Comparison of ENCODE assay signal across 8 cellular contexts in the genomic region with DNA sequence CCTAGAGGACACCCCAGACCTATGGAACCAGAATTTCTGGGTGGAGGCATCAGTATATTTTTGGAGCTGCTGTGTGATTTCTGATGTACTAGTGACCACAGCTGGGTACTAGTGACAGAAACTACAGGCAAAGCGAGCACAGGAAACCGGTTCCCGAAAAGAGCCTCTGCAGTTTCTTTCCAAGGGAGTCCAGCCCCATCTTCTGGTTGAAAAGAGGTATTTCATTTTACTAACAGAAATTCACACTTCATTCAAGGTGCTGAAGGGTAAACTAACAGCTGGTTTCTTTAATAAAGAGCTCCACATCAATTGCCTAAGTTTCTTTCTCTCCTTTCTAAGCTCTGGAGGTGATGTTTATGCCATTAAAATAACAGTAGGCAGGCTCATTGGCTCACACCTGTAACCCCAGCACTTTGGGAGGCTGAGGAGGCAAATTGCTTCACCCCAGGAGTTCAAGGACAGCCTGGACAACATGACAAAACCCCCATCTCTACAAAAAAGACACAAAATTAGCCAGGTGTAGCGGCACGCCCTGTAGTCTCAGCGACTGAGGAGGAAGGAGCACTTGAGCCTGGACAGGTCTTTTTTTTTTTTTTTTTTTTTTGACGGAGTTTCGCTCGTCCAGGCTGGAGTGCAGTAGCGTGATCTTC. TPM values are rescaled to one million over a fixed set of nuclear protein-coding genes. Genes with fewer than 3 reads are reported as not detected.
DNase-seq lines count a peak whose midpoint lies in the region; ATAC-seq and TF ChIP-seq lines count a peak whose summit lies in the region.

No MANE protein-coding gene starts in this region.

- no peaks in the 10 kb centered on the region for H4K20me1 ChIP-seq in hepatocyte (ENCODE audit: insufficient read depth, poor library complexity, severe bottlenecking)

- H3K4me2 ChIP-seq in hepatocyte, result no peak overlapping the region

- TF ChIP-seq CTCF in ascending aorta (IDR thresholded peaks at IDR 0.05) (peak; percentile 64 to 70 (median 68)), hepatocyte (IDR thresholded peaks at IDR 0.05; ENCODE audit: poor library complexity) (peak; percentile 58)

- H3K36me3 ChIP-seq in ascending aorta (peaks cover 26 to 56% of the 10 kb centered on the region in 2 donors), hepatocyte (replicated peaks; ENCODE audit: insufficient read depth, low read depth) (no peaks in the 10 kb centered on the region)

- no peaks in the 10 kb centered on the region for H3K9me3 ChIP-seq in ascending aorta
- no peaks in the 10 kb centered on the region for H3K9me3 ChIP-seq in hepatocyte (ENCODE audit: low read depth)

- no peaks in the 10 kb centered on the region for H3K4me1 ChIP-seq in ascending aorta
- H3K4me1 ChIP-seq in hepatocyte (ENCODE audit: insufficient read depth), result no peaks in the 10 kb centered on the region

- WGBS in hepatocyte (ENCODE audit: low lambda C conversion rate, missing lambda C conversion rate), result 68% methylated on average over 10 of the region's 10 CpGs

- DNase-seq in AG20443 (ENCODE audit: low spot score), result peak; percentile 80
- peak; percentile 19 for DNase-seq in GM04504 (ENCODE audit: low read depth)
- peak; percentile 59 for DNase-seq in NCI-H2196 (lab: John Stamatoyannopoulos, UW; ENCODE audit: unreplicated experiment)
- DNase-seq in ascending aorta (ENCODE audit: low spot score in 2 of 2), result no peak
- DNase-seq in hepatocyte (ENCODE audit: low spot score), result peak; percentile 68
- DNase-seq in stromal cell of bone marrow (ENCODE audit: low read depth), result peak; percentile 45

- H2AFZ ChIP-seq in hepatocyte, result no peak overlapping the region

- intact Hi-C loops in ascending aorta (cut with DNase I), result loop anchor here (1.0 kb wide), 2 partner anchors 92 to 160 kb away; a partner anchor contains a TSS

- H3K27me3 ChIP-seq in ascending aorta, result no peaks in the 10 kb centered on the region
- no peaks in the 10 kb centered on the region for H3K27me3 ChIP-seq in hepatocyte

- H3K79me2 ChIP-seq in hepatocyte, result no peaks in the 10 kb centered on the region

- H3K4me3 ChIP-seq in ascending aorta (no peak overlapping the region), hepatocyte (no peak overlapping the region)

- ATAC-seq in HG02610 (IDR thresholded peaks at IDR 0.05; ENCODE audit: unreplicated experiment), result no peak
- ATAC-seq in GM19463 (IDR thresholded peaks at IDR 0.05; ENCODE audit: unreplicated experiment), result no peak

- H3K9me2 ChIP-seq in hepatocyte (replicated peaks; ENCODE audit: insufficient read depth), result no peaks in the 10 kb centered on the region

- H3K27ac ChIP-seq in ascending aorta (no peak overlapping the region), hepatocyte (no peak overlapping the region)

RNA-seq across cellular contexts. Expression of a gene that starts 22.0 kb away (rescaled TPM):
- total RNA-seq in ascending aorta (9.3 TPM), hepatocyte (13.0 and 13.2 TPM in 2 replicates)
- 18.9 and 26.5 TPM in 2 replicates for polyA plus RNA-seq in hepatocyte

RNA-seq across cellular contexts. Expression of a gene that starts 33.1 kb away (rescaled TPM):
- 1.5 TPM for total RNA-seq in ascending aorta
- total RNA-seq in hepatocyte, result 10.0 and 11.4 TPM in 2 replicates
- polyA plus RNA-seq in hepatocyte, result 9.6 and 12.5 TPM in 2 replicates

RNA-seq across cellular contexts. Expression of a gene that starts 44.0 kb away (rescaled TPM):
- total RNA-seq in ascending aorta, result 147 TPM
- 17.7 and 20.6 TPM in 2 replicates for total RNA-seq in hepatocyte
- polyA plus RNA-seq in hepatocyte, result 16.7 and 20.0 TPM in 2 replicates

RNA-seq across cellular contexts. Expression of a gene that starts 55.0 kb away (rescaled TPM):
- total RNA-seq in ascending aorta (12.9 TPM), hepatocyte (35.3 and 47.9 TPM in 2 replicates)
- 39.5 and 43.0 TPM in 2 replicates for polyA plus RNA-seq in hepatocyte

Comparison
In these comparisons a context has a peak if more than half of its experiments do, and no peak if none do; other contexts are left out.
1. DNase-seq: peak in AG20443 (single experiment), GM04504 (single experiment), NCI-H2196 (single experiment), hepatocyte (single experiment) and stromal cell of bone marrow (single experiment); none in ascending aorta (0 of 2).